In the genomic region with DNA sequence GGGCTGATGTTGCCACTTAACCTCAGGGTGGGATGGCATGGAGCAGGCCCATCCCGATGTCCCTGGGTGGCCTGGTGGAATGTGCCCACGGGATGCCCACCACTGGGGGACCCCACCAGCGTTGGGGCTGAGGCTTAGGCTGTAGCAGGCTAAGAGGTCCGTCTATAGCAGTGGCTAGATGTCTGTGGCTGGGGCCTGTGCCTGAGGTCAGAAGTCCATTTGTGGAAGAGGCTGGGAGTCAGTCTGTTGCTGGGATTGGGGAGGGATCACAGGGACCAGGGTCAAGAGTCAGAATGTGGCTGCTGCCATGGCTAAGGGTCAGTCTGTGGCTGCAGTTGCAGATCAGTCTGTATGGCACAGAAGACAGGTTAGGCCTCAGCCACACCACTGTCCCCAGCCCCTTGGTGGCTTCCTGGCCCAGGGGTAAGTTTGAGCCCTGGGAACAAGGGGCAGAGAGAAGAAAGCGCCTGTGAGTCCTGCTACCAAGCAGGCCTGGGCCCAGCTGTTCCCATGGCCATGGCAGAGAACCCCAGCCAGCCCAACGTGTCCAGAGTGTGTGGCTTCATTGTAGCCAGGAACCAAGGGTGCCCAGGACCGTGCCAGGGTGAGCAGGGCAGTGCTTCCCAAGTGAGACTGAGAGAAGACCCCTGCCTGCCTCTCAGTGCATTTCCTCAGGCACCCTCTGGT, we compare ENCODE assay signal across 16 cellular contexts.
"Had no signal": no experiment of that assay in that cellular context is flagged by ENCODE, and none has a peak within 500 bp of the region (broad histone marks: within the 10 kb centered on the region; RNA-seq: fewer than 3 reads in every experiment).

No MANE protein-coding gene starts in this region.

- H3K9me3 ChIP-seq: colonic mucosa, heart right ventricle, transverse colon had no signal

- H3K27ac ChIP-seq: colonic mucosa, heart right ventricle, transverse colon had no signal

- DNase-seq: activated CD4-positive, alpha-beta T cell treated with anti-CD3 and anti-CD28 coated beads, Interleukin-2, amount 10 ng/mL, durations not matched to agents 7 days and 5 days; activated CD8-positive, alpha-beta memory T cell treated with anti-CD3 and anti-CD28 coated beads for 24 hours; activated naive CD4-positive, alpha-beta T cell treated with anti-CD3 and anti-CD28 coated beads for 36 hours; caudate nucleus; colonic mucosa; heart right ventricle; naive thymus-derived CD4-positive, alpha-beta T cell; stimulated activated naive CD4-positive, alpha-beta T cell; substantia nigra; T1000; transverse colon had no signal

- H3K4me3 ChIP-seq: colonic mucosa, heart right ventricle, transverse colon had no signal

- H3K4me3 Mint-ChIP-seq: activated CD4-positive, alpha-beta T cell treated with anti-CD3 and anti-CD28 coated beads, Interleukin-2, amount 10 ng/mL, durations not matched to agents 7 days and 5 days; activated naive CD4-positive, alpha-beta T cell treated with anti-CD3 and anti-CD28 coated beads for 36 hours; activated T-helper 17 cell treated with anti-CD3 and anti-CD28 coated beads, Interleukin-2, amount 50 U/mL, for 72 hours; naive thymus-derived CD4-positive, alpha-beta T cell had no signal

- H3K9me3 Mint-ChIP-seq: activated CD4-positive, alpha-beta T cell treated with anti-CD3 and anti-CD28 coated beads, Interleukin-2, amount 10 ng/mL, durations not matched to agents 7 days and 5 days; activated naive CD4-positive, alpha-beta T cell treated with anti-CD3 and anti-CD28 coated beads for 36 hours; activated T-helper 17 cell treated with anti-CD3 and anti-CD28 coated beads, Interleukin-2, amount 50 U/mL, for 72 hours; naive thymus-derived CD4-positive, alpha-beta T cell had no signal

- ATAC-seq: activated T-helper 17 cell treated with anti-CD3 and anti-CD28 coated beads, Interleukin-2, amount 50 U/mL, for 72 hours; heart right ventricle; naive thymus-derived CD4-positive, alpha-beta T cell; right cardiac atrium had no signal

- FAIRE-seq: endothelial cell of umbilical vein, frontal cortex, keratinocyte had no signal

- H3K27me3 ChIP-seq: colonic mucosa, transverse colon had no signal

- H3K36me3 ChIP-seq: colonic mucosa, heart right ventricle, transverse colon had no signal

- H3K27ac Mint-ChIP-seq: activated CD4-positive, alpha-beta T cell treated with anti-CD3 and anti-CD28 coated beads, Interleukin-2, amount 10 ng/mL, durations not matched to agents 7 days and 5 days; activated naive CD4-positive, alpha-beta T cell treated with anti-CD3 and anti-CD28 coated beads for 36 hours; activated T-helper 17 cell treated with anti-CD3 and anti-CD28 coated beads, Interleukin-2, amount 50 U/mL, for 72 hours had no signal
